In genomic region chr17:76556759-76557367, GRCh38 we compare ENCODE assay signal across 8 cellular contexts. TPM values are rescaled to one million over a fixed set of nuclear protein-coding genes. Genes with fewer than 3 reads are reported as not detected.
DNase-seq lines count a peak whose midpoint lies in the region; ATAC-seq and TF ChIP-seq lines count a peak whose summit lies in the region.

No MANE protein-coding gene starts in this region.

- no peak for TF ChIP-seq CTCF in activated B cell treated with CpG ODN at 0.5 μM for 24 hours (IDR thresholded peaks at IDR 0.05)
- no peak for TF ChIP-seq CTCF in esophagus muscularis mucosa (IDR thresholded peaks at IDR 0.05)

- H3K14ac ChIP-seq in neuronal stem cell (ENCODE audit: low read length): no peak overlapping the region

- H3K36me3 ChIP-seq in esophagus muscularis mucosa (peaks cover 0 to 22% (median 5%) of the 10 kb centered on the region in 4 donors), neuronal stem cell (replicated peaks in 1 of 2; ENCODE audit: control insufficient read depth in 2 of 2, insufficient read depth in 2 of 2, low read length in 2 of 2) (peaks cover 11 to 32% of the 10 kb centered on the region in 2 donors)

- H3K27ac ChIP-seq in esophagus muscularis mucosa (replicated peaks in 1 of 4): peak overlapping the region; percentile 83 to 93 (median 86)
- no peak overlapping the region for H3K27ac ChIP-seq in neuronal stem cell (replicated peaks; ENCODE audit: low read length)

- H3K36me3 Mint-ChIP-seq in activated B cell treated with CpG ODN at 0.5 μM for 24 hours (ENCODE audit: low read depth): peaks cover 38% of the 10 kb centered on the region

- no peaks in the 10 kb centered on the region for H3K9me3 ChIP-seq in esophagus muscularis mucosa
- H3K9me3 ChIP-seq in neuronal stem cell (replicated peaks in 1 of 2; ENCODE audit: control insufficient read depth in 2 of 2, insufficient read depth in 1 of 2, low read depth in 1 of 2, low read length in 2 of 2): no peaks in the 10 kb centered on the region

- no peak for TF ChIP-seq POLR2A in esophagus muscularis mucosa (IDR thresholded peaks at IDR 0.05; ENCODE audit: low read depth)

- H3K4me3 ChIP-seq in esophagus muscularis mucosa: peak overlapping the region; percentile 64 to 75 (median 71)
- peak overlapping the region; percentile 76 to 77 for H3K4me3 ChIP-seq in neuronal stem cell (ENCODE audit: low read length in 2 of 2)

- no peaks in the 10 kb centered on the region for H3K27me3 Mint-ChIP-seq in activated B cell treated with CpG ODN at 0.5 μM for 24 hours

- peak; percentile 6 for ATAC-seq in HG03469 (IDR thresholded peaks at IDR 0.05; ENCODE audit: unreplicated experiment)
- peak; percentile 38 for ATAC-seq in activated B cell treated with CpG ODN at 0.5 μM for 24 hours (ENCODE audit: low read depth)

- peak; percentile 79 for DNase-seq in activated effector memory CD4-positive, alpha-beta T cell treated with anti-CD3 and anti-CD28 coated beads, Interleukin-2, amount 50 U/mL, for 16 hours
- no peak for DNase-seq in activated effector memory CD4-positive, alpha-beta T cell treated with Interleukin-2 at 50 U/mL for 16 hours
- no peak for DNase-seq in activated B cell treated with CpG ODN at 0.5 μM for 24 hours
- no peak for DNase-seq in esophagus muscularis mucosa (ENCODE audit: extremely low spot score)
- DNase-seq in neuronal stem cell (ENCODE audit: low spot score): no peak
- no peak for DNase-seq in NCI-H1092 treated with DMSO at 0.1 percent for 48 hours (lab: John Stamatoyannopoulos, UW)
- no peak for DNase-seq in HuH-7.5 (ENCODE audit: low spot score)

- peak overlapping the region; percentile 52 for H3K18ac ChIP-seq in neuronal stem cell (ENCODE audit: low read length)

- peak overlapping the region; percentile 92 for H2AFZ ChIP-seq in neuronal stem cell (ENCODE audit: low read length)

- H3K9ac ChIP-seq in neuronal stem cell (ENCODE audit: low read depth, low read length, poor library complexity): no peak overlapping the region

- H3K27me3 ChIP-seq in esophagus muscularis mucosa (no peaks in the 10 kb centered on the region), neuronal stem cell (ENCODE audit: control insufficient read depth in 3 of 3, insufficient read depth in 3 of 3, low read depth in 1 of 3, low read length in 3 of 3) (no peaks in the 10 kb centered on the region)

- CTCF ChIA-PET in activated B cell treated with CpG ODN at 0.5 μM for 24 hours (lab: Charles Lee): interaction anchor here (0.7 to 2.9 kb wide), 7 partner anchors 10 to 140 kb away, joined by 3 to 35 read pairs (median 9); no protein-coding TSS in a partner anchor

- H3K23ac ChIP-seq in neuronal stem cell (ENCODE audit: low read depth, low read length, poor library complexity): no peak overlapping the region

- peak overlapping the region; percentile 95 for H3K4me3 Mint-ChIP-seq in activated B cell treated with CpG ODN at 0.5 μM for 24 hours

- H3K27ac Mint-ChIP-seq in activated B cell treated with CpG ODN at 0.5 μM for 24 hours: peak overlapping the region; percentile 98

- H3K4me1 ChIP-seq in esophagus muscularis mucosa: peaks cover 49 to 56% (median 51%) of the 10 kb centered on the region in 4 donors
- H3K4me1 ChIP-seq in neuronal stem cell (ENCODE audit: control insufficient read depth in 2 of 2, insufficient read depth in 1 of 2, low read depth in 1 of 2, low read length in 2 of 2): peaks cover 8% of the 10 kb centered on the region in 2 donors

- peaks cover 5% of the 10 kb centered on the region for H3K79me1 ChIP-seq in neuronal stem cell (ENCODE audit: low read depth, low read length)

- H2BK5ac ChIP-seq in neuronal stem cell (ENCODE audit: low read length): no peak overlapping the region

- intact Hi-C loops in activated B cell treated with CpG ODN at 0.5 μM for 24 hours (cut with micrococcal nuclease): loop anchor here (1.0 to 10.0 kb wide), 7 partner anchors 30 to 888 kb away; partner anchors contain the start of genes JMJD6 and METTL23
- intact Hi-C loops in esophagus muscularis mucosa (cut with DNase I): loop anchor here (5.0 to 10.0 kb wide), 3 partner anchors 35 to 158 kb away; partner anchors contain the start of gene MXRA7

- H3K9me3 Mint-ChIP-seq in activated B cell treated with CpG ODN at 0.5 μM for 24 hours: no peaks in the 10 kb centered on the region

- H4K91ac ChIP-seq in neuronal stem cell (ENCODE audit: low read depth, low read length, poor library complexity): no peak overlapping the region

- peaks cover 65% of the 10 kb centered on the region for H3K4me1 Mint-ChIP-seq in activated B cell treated with CpG ODN at 0.5 μM for 24 hours

- no peak overlapping the region for H2BK15ac ChIP-seq in neuronal stem cell (ENCODE audit: low read length)

- no peak overlapping the region for H2AK5ac ChIP-seq in neuronal stem cell (ENCODE audit: low read depth, low read length)

- POLR2A ChIA-PET in activated B cell treated with CpG ODN at 0.5 μM for 24 hours (lab: Charles Lee): interaction anchor here (0.5 to 4.2 kb wide), 22 partner anchors 11 to 1234 kb away, joined by 3 to 85 read pairs (median 4); partner anchors contain the start of genes MFSD11, SRSF2 and ST6GALNAC2

- 37% methylated on average over 31 of the region's 31 CpGs for WGBS in esophagus muscularis mucosa
- no CpG with 5 or more reads among the region's 31 CpGs for WGBS in neuronal stem cell (ENCODE audit: extremely low coverage in 2 of 2, insufficient read length in 2 of 2, insufficient replicate concordance in 1 of 2), 2 donors

- TF ChIP-seq EP300 in esophagus muscularis mucosa (IDR thresholded peaks at IDR 0.05): no peak

- H3K4ac ChIP-seq in neuronal stem cell (ENCODE audit: low read length): no peak overlapping the region

- no peak overlapping the region for H2BK12ac ChIP-seq in neuronal stem cell (ENCODE audit: low read length)

- no peak overlapping the region for H4K8ac ChIP-seq in neuronal stem cell (ENCODE audit: low read depth, low read length)

- peak overlapping the region; percentile 50 for H3K4me2 ChIP-seq in neuronal stem cell (ENCODE audit: insufficient read depth, low read length, poor library complexity, severe bottlenecking)

- no peak overlapping the region for H2BK120ac ChIP-seq in neuronal stem cell (ENCODE audit: low read depth, low read length)

RNA-seq across cellular contexts. Expression of gene PRCD, which starts 17.0 kb away (rescaled TPM):
- total RNA-seq in activated B cell treated with CpG ODN at 0.5 μM for 24 hours: 5.3 and 5.5 TPM in 2 replicates
- total RNA-seq in esophagus muscularis mucosa: 1 to 10 TPM; 1.2 to 5.1 (median 3.8) TPM
- 1.4 TPM for polyA plus RNA-seq in neuronal stem cell (2013, experiment 1 of 2)
- polyA plus RNA-seq in neuronal stem cell (2013, experiment 2 of 2): 1.2 TPM

RNA-seq across cellular contexts. Expression of gene CYGB, which starts 19.4 kb away (rescaled TPM):
- 0.44 and 0.49 TPM in 2 replicates for total RNA-seq in activated B cell treated with CpG ODN at 0.5 μM for 24 hours
- 10 to 100 TPM; 10.8 to 23.5 (median 20.7) TPM for total RNA-seq in esophagus muscularis mucosa
- 0.98 TPM for polyA plus RNA-seq in neuronal stem cell (2013, experiment 1 of 2)
- 0.96 TPM for polyA plus RNA-seq in neuronal stem cell (2013, experiment 2 of 2)

RNA-seq across cellular contexts. Expression of gene ST6GALNAC2, which starts 28.8 kb away (rescaled TPM):
- total RNA-seq in activated B cell treated with CpG ODN at 0.5 μM for 24 hours (not detected in 2 replicates), esophagus muscularis mucosa (10 to 100 TPM in 2 of 4 donors, 1 to 10 TPM in 2; 8.7 to 17.8 (median 13.3) TPM)
- polyA plus RNA-seq in neuronal stem cell (2013, experiment 1 of 2): 0.35 TPM
- 0.50 TPM for polyA plus RNA-seq in neuronal stem cell (2013, experiment 2 of 2)

RNA-seq across cellular contexts. Expression of gene RHBDF2, which starts 55.6 kb away (rescaled TPM):
- total RNA-seq in activated B cell treated with CpG ODN at 0.5 μM for 24 hours (150 and 189 TPM in 2 replicates), esophagus muscularis mucosa (10 to 100 TPM; 12.9 to 22.5 (median 15.4) TPM)
- polyA plus RNA-seq in neuronal stem cell (2013, experiment 1 of 2): 2.4 TPM
- 2.3 TPM for polyA plus RNA-seq in neuronal stem cell (2013, experiment 2 of 2)
